In genomic region chr7:42053834-42054233, GRCh38 we compare ENCODE assay signal across 1 cellular context.
TF ChIP-seq lines count a peak whose summit lies in the region.

No MANE protein-coding gene starts in this region.

TF ChIP-seq in IMR-90, 13 proteins besides CTCF, POLR2A, EP300 and RAD21 (continued from another document):
- TF ChIP-seq, protein P1, sequence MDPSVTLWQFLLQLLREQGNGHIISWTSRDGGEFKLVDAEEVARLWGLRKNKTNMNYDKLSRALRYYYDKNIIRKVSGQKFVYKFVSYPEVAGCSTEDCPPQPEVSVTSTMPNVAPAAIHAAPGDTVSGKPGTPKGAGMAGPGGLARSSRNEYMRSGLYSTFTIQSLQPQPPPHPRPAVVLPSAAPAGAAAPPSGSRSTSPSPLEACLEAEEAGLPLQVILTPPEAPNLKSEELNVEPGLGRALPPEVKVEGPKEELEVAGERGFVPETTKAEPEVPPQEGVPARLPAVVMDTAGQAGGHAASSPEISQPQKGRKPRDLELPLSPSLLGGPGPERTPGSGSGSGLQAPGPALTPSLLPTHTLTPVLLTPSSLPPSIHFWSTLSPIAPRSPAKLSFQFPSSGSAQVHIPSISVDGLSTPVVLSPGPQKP (IDR thresholded peaks at IDR 0.05; ENCODE audit: borderline replicate concordance, low read depth, low read length), result no peak
- TF ChIP-seq CEBPB (IDR thresholded peaks at IDR 0.05; ENCODE audit: low read depth, low read length) (no peak), MAZ (IDR thresholded peaks at IDR 0.05; ENCODE audit: borderline replicate concordance, low read depth, low read length) (no peak), CHD1 (IDR thresholded peaks at IDR 0.05; ENCODE audit: low read depth, low read length) (no peak), BHLHE40 (IDR thresholded peaks at IDR 0.05; ENCODE audit: low read depth, low read length) (no peak), MAFK (IDR thresholded peaks at IDR 0.05; ENCODE audit: low read depth, low read length) (no peak), SMC3 (IDR thresholded peaks at IDR 0.05; ENCODE audit: low read depth, low read length) (no peak), RFX5 (IDR thresholded peaks at IDR 0.05; ENCODE audit: low read depth, low read length) (no peak), NFE2L2 (IDR thresholded peaks at IDR 0.05; ENCODE audit: low read depth, low read length) (no peak), MXI1 (IDR thresholded peaks at IDR 0.05; ENCODE audit: borderline replicate concordance, low read depth, low read length) (no peak)
